In the genomic region with DNA sequence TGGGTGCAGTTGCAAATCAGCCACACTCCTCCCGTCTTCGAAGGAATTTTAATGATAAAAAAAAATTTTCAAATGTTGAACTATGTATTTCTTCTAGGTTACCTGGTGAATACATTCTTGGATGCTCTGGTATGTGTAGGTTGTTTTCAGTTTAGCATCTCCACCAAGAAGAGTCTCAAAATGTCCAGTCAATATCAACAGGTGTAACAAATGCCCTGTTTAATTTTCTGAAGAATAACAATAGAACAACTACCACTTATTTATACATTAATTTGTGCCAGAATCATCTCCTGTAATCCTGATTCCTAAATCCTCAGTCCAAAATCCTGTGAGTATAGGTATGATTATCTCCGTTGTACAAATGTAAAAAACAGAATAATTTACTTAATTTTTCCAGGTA, we compare ENCODE assay signal across 1 cellular context.
TF ChIP-seq lines count a peak whose summit lies in the region.

No MANE protein-coding gene starts in this region.

TF ChIP-seq in HEK293, 187 proteins besides CTCF, POLR2A, EP300 and RAD21 (continued from another document):
- TF ChIP-seq, protein P1, sequence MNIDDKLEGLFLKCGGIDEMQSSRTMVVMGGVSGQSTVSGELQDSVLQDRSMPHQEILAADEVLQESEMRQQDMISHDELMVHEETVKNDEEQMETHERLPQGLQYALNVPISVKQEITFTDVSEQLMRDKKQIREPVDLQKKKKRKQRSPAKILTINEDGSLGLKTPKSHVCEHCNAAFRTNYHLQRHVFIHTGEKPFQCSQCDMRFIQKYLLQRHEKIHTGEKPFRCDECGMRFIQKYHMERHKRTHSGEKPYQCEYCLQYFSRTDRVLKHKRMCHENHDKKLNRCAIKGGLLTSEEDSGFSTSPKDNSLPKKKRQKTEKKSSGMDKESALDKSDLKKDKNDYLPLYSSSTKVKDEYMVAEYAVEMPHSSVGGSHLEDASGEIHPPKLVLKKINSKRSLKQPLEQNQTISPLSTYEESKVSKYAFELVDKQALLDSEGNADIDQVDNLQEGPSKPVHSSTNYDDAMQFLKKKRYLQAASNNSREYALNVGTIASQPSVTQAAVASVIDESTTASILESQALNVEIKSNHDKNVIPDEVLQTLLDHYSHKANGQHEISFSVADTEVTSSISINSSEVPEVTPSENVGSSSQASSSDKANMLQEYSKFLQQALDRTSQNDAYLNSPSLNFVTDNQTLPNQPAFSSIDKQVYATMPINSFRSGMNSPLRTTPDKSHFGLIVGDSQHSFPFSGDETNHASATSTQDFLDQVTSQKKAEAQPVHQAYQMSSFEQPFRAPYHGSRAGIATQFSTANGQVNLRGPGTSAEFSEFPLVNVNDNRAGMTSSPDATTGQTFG (tag by site-specific recombination; IDR thresholded peaks at IDR 0.05; ENCODE audit: borderline replicate concordance): no peak
